14 cellular contexts compared by ENCODE assay signal in genomic region chr7:149316606-149317005, GRCh38. TPM values are rescaled to one million over a fixed set of nuclear protein-coding genes. Genes with fewer than 3 reads are reported as not detected.
DNase-seq lines count a peak whose midpoint lies in the region; ATAC-seq lines count a peak whose summit lies in the region.
"Had no signal": no experiment of that assay in that cellular context is flagged by ENCODE, and none has a peak within 500 bp of the region (broad histone marks: within the 10 kb centered on the region; RNA-seq: fewer than 3 reads in every experiment).

No MANE protein-coding gene starts in this region.

- H3K9me3 Mint-ChIP-seq in activated T-cell treated with anti-CD3 and anti-CD28 coated beads, Interleukin-2, amount 50 U/mL, for 72 hours = peaks cover 0 to 7% of the 10 kb centered on the region in 2 donors
- H3K9me3 Mint-ChIP-seq in activated T-helper 17 cell treated with anti-CD3 and anti-CD28 coated beads, Interleukin-2, amount 50 U/mL, for 72 hours = no peaks in the 10 kb centered on the region
- H3K9me3 Mint-ChIP-seq: CD4-positive, alpha-beta T cell; CD8-positive, alpha-beta T cell had no signal

- H3K27me3 Mint-ChIP-seq in activated T-cell treated with anti-CD3 and anti-CD28 coated beads, Interleukin-2, amount 50 U/mL, for 72 hours (ENCODE audit: low read depth) = peaks cover 7% of the 10 kb centered on the region
- peaks cover 18% of the 10 kb centered on the region for H3K27me3 Mint-ChIP-seq in activated T-helper 17 cell treated with anti-CD3 and anti-CD28 coated beads, Interleukin-2, amount 50 U/mL, for 72 hours

- ATAC-seq in activated T-cell treated with anti-CD3 and anti-CD28 coated beads, Interleukin-2, amount 50 U/mL, for 72 hours (replicated peaks in 1 of 2) = peak; percentile 30 to 45
- peak; percentile 40 for ATAC-seq in activated T-helper 17 cell treated with anti-CD3 and anti-CD28 coated beads, Interleukin-2, amount 50 U/mL, for 72 hours (replicated peaks)
- ATAC-seq: A549; CD8-positive, alpha-beta T cell had no signal

- peaks cover 0 to 2% of the 10 kb centered on the region in 2 donors for H3K36me3 Mint-ChIP-seq in activated T-cell treated with anti-CD3 and anti-CD28 coated beads, Interleukin-2, amount 50 U/mL, for 72 hours (ENCODE audit: insufficient read depth in 2 of 2)
- no peaks in the 10 kb centered on the region for H3K36me3 Mint-ChIP-seq in activated T-helper 17 cell treated with anti-CD3 and anti-CD28 coated beads, Interleukin-2, amount 50 U/mL, for 72 hours (ENCODE audit: low read depth)
- H3K36me3 Mint-ChIP-seq: CD8-positive, alpha-beta T cell had no signal

- H3K4me3 Mint-ChIP-seq in activated T-cell treated with anti-CD3 and anti-CD28 coated beads, Interleukin-2, amount 50 U/mL, for 72 hours = no peak overlapping the region
- H3K4me3 Mint-ChIP-seq in activated T-helper 17 cell treated with anti-CD3 and anti-CD28 coated beads, Interleukin-2, amount 50 U/mL, for 72 hours = no peak overlapping the region
- H3K4me3 Mint-ChIP-seq: B cell; CD4-positive, alpha-beta T cell; CD8-positive, alpha-beta T cell had no signal

- peaks cover 20% of the 10 kb centered on the region for H3K4me1 Mint-ChIP-seq in activated T-cell treated with anti-CD3 and anti-CD28 coated beads, Interleukin-2, amount 50 U/mL, for 72 hours (ENCODE audit: low read depth)
- peaks cover 5% of the 10 kb centered on the region for H3K4me1 Mint-ChIP-seq in activated T-helper 17 cell treated with anti-CD3 and anti-CD28 coated beads, Interleukin-2, amount 50 U/mL, for 72 hours
- H3K4me1 Mint-ChIP-seq: B cell had no signal

- no peak for DNase-seq in activated T-cell treated with anti-CD3 and anti-CD28 coated beads, Interleukin-2, amount 50 U/mL, for 72 hours
- DNase-seq in activated T-cell treated with anti-CD3 and anti-CD28 coated beads, Interleukin-2, amount 50 U/mL, for 48 hours = no peak
- DNase-seq in H4 (ENCODE audit: low spot score) = no peak
- no peak for DNase-seq in stimulated activated CD4-positive, alpha-beta T cell treated with anti-CD3 and anti-CD28 coated beads, Interleukin-4, amount 100 ng/mL, for 4 hours
- DNase-seq: AML-193; Caco-2; Calu3; CD4-positive, alpha-beta T cell; CD8-positive, alpha-beta T cell; DMS79 treated with DMSO at 0.1 percent for 48 hours; GF-D8 had no signal

- no peak overlapping the region for H3K27ac Mint-ChIP-seq in activated T-cell treated with anti-CD3 and anti-CD28 coated beads, Interleukin-2, amount 50 U/mL, for 72 hours
- no peak overlapping the region for H3K27ac Mint-ChIP-seq in activated T-helper 17 cell treated with anti-CD3 and anti-CD28 coated beads, Interleukin-2, amount 50 U/mL, for 72 hours
- H3K27ac Mint-ChIP-seq: B cell; CD4-positive, alpha-beta T cell; CD8-positive, alpha-beta T cell had no signal

RNA-seq across cellular contexts. Expression of gene ZNF783, which starts 54.6 kb away (rescaled TPM):
- total RNA-seq in activated T-cell treated with anti-CD3 and anti-CD28 coated beads, Interleukin-2, amount 50 U/mL, for 72 hours = 10 to 100 TPM; 28.4 to 32.4 TPM
- total RNA-seq in activated T-helper 17 cell treated with anti-CD3 and anti-CD28 coated beads, Interleukin-2, amount 50 U/mL, for 72 hours = 10 to 100 TPM; 12.7 to 17.3 TPM
- total RNA-seq in H4 (2014; rRNA removed; shearing (Covaris generic)) = 0.60 and 0.99 TPM in 2 replicates
